Comparison of ENCODE assay signal across 8 cellular contexts in genomic region chr2:176001281-176001902, GRCh38. TPM values are rescaled to one million over a fixed set of nuclear protein-coding genes. Genes with fewer than 3 reads are reported as not detected.
DNase-seq lines count a peak whose midpoint lies in the region; ATAC-seq and TF ChIP-seq lines count a peak whose summit lies in the region.

No MANE protein-coding gene starts in this region.

- H3K9me3 Mint-ChIP-seq in Calu3 (ENCODE audit: low read depth, unreplicated experiment) (no peaks in the 10 kb centered on the region), osteocyte (ENCODE audit: unreplicated experiment) (no peaks in the 10 kb centered on the region)
- H3K9me3 Mint-ChIP-seq in activated naive CD4-positive, alpha-beta T cell treated with anti-CD3 and anti-CD28 coated beads for 36 hours = no peaks in the 10 kb centered on the region

- H2AFZ ChIP-seq in PC-3 (ENCODE audit: low read length) = peak overlapping the region; percentile 98

- peak overlapping the region; percentile 96 for H3K4me2 ChIP-seq in PC-3 (ENCODE audit: low read length)

- H3K4me1 Mint-ChIP-seq in Calu3 (ENCODE audit: low read depth, unreplicated experiment) = peaks cover 30% of the 10 kb centered on the region
- peaks cover 17% of the 10 kb centered on the region for H3K4me1 Mint-ChIP-seq in activated naive CD4-positive, alpha-beta T cell treated with anti-CD3 and anti-CD28 coated beads for 36 hours (ENCODE audit: low read depth)
- peaks cover 15% of the 10 kb centered on the region for H3K4me1 Mint-ChIP-seq in osteocyte (ENCODE audit: unreplicated experiment)

- no peaks in the 10 kb centered on the region for H3K36me3 ChIP-seq in PC-3 (ENCODE audit: low read depth, low read length)
- no peaks in the 10 kb centered on the region for H3K36me3 ChIP-seq in upper lobe of left lung

- TF ChIP-seq POLR2A in upper lobe of left lung (IDR thresholded peaks at IDR 0.05) = no peak

- H3K9ac ChIP-seq in PC-3 (ENCODE audit: low read length) = peak overlapping the region; percentile 76

- peaks cover 11% of the 10 kb centered on the region for H3K4me1 ChIP-seq in PC-3 (ENCODE audit: insufficient read depth, low read length)
- peaks cover 12 to 18% (median 15%) of the 10 kb centered on the region in 4 donors for H3K4me1 ChIP-seq in upper lobe of left lung

- WGBS in upper lobe of left lung, 2 donors = 0 to 1% methylated on average over 21 of the region's 21 CpGs

- no peaks in the 10 kb centered on the region for H3F3A ChIP-seq in PC-3 (ENCODE audit: low read length, unreplicated experiment)

- no peaks in the 10 kb centered on the region for H3K9me2 ChIP-seq in PC-3 (replicated peaks; ENCODE audit: low read length)

- CTCF ChIA-PET in Calu3 (lab: Charles Lee) = interaction anchor here (0.5 to 1.1 kb wide), 3 partner anchors 96 to 853 kb away, joined by 3 to 7 read pairs (median 4); no protein-coding TSS in a partner anchor
- CTCF ChIA-PET in PC-3 (lab: Charles Lee) = interaction anchor here (0.6 kb wide), 1 partner anchor 87 kb away, joined by 3 read pairs; no protein-coding TSS in a partner anchor
- CTCF ChIA-PET in activated naive CD4-positive, alpha-beta T cell treated with anti-CD3 and anti-CD28 coated beads for 36 hours (lab: Charles Lee) = no interaction called here

- H3K27me3 ChIP-seq in HL-60 (ENCODE audit: insufficient read depth, poor library complexity, severe bottlenecking) (no peaks in the 10 kb centered on the region), PC-3 (ENCODE audit: low read length) (no peaks in the 10 kb centered on the region), upper lobe of left lung (no peaks in the 10 kb centered on the region)

- peak; percentile 52 for ATAC-seq in GM21360 (IDR thresholded peaks at IDR 0.05; ENCODE audit: unreplicated experiment)
- ATAC-seq in PC-3 = peak; percentile 62
- ATAC-seq in upper lobe of left lung (ENCODE audit: low FRiP score in 2 of 2) = peak; percentile 73 to 74

- H3K9me3 ChIP-seq in PC-3 (ENCODE audit: low read length) (no peaks in the 10 kb centered on the region), upper lobe of left lung (no peaks in the 10 kb centered on the region)

- H3K27me3 Mint-ChIP-seq in Calu3 (ENCODE audit: unreplicated experiment) (no peaks in the 10 kb centered on the region), osteocyte (ENCODE audit: unreplicated experiment) (peaks cover 4% of the 10 kb centered on the region)
- no peaks in the 10 kb centered on the region for H3K27me3 Mint-ChIP-seq in activated naive CD4-positive, alpha-beta T cell treated with anti-CD3 and anti-CD28 coated beads for 36 hours (ENCODE audit: low read depth)

- H4K20me1 ChIP-seq in PC-3 (ENCODE audit: low read length) = no peaks in the 10 kb centered on the region

- H3K4me3 Mint-ChIP-seq in Calu3 (ENCODE audit: low read depth, unreplicated experiment) (peak overlapping the region; percentile 93), osteocyte (ENCODE audit: unreplicated experiment) (peak overlapping the region; percentile 92)
- H3K4me3 Mint-ChIP-seq in activated naive CD4-positive, alpha-beta T cell treated with anti-CD3 and anti-CD28 coated beads for 36 hours = peak overlapping the region; percentile 88

- H3K27ac ChIP-seq in HL-60 (replicated peaks) = peak overlapping the region; percentile 84
- H3K27ac ChIP-seq in PC-3 (ENCODE audit: low read length) = no peak overlapping the region
- peak overlapping the region; percentile 77 to 91 (median 84) for H3K27ac ChIP-seq in upper lobe of left lung

- H3K27ac Mint-ChIP-seq in Calu3 (ENCODE audit: unreplicated experiment) (peak overlapping the region; percentile 76), osteocyte (ENCODE audit: unreplicated experiment) (peak overlapping the region; percentile 92)
- H3K27ac Mint-ChIP-seq in activated naive CD4-positive, alpha-beta T cell treated with anti-CD3 and anti-CD28 coated beads for 36 hours = peak overlapping the region; percentile 42

- peak overlapping the region; percentile 84 for H3K4me3 ChIP-seq in HL-60 (replicated peaks; ENCODE audit: insufficient read depth, low read length)
- H3K4me3 ChIP-seq in PC-3 (ENCODE audit: low read length) = peak overlapping the region; percentile 86
- peak overlapping the region; percentile 41 to 95 (median 78) for H3K4me3 ChIP-seq in upper lobe of left lung

- no peak for TF ChIP-seq EP300 in upper lobe of left lung (IDR thresholded peaks at IDR 0.05)

- POLR2A ChIA-PET in PC-3 (lab: Charles Lee; ENCODE audit: unreplicated experiment) = interaction anchor here (0.5 kb wide), 1 partner anchor 864 kb away, joined by 3 read pairs; no protein-coding TSS in a partner anchor

- TF ChIP-seq CTCF in Calu3 (IDR thresholded peaks at IDR 0.05; ENCODE audit: unreplicated experiment) (no peak), HL-60 (IDR thresholded peaks at IDR 0.05; ENCODE audit: insufficient read depth, low read length) (no peak), PC-3 (conservative IDR thresholded peaks at IDR 0.05; ENCODE audit: low read depth, low read length) (no peak), osteocyte (IDR thresholded peaks at IDR 0.05) (no peak), upper lobe of left lung (IDR thresholded peaks at IDR 0.05) (no peak)

- intact Hi-C loops in Calu3 (cut with micrococcal nuclease; ENCODE audit: unreplicated experiment) = loop anchor here (5.0 kb wide), 2 partner anchors 34 to 96 kb away; partner anchors contain the start of gene HOXD12
- intact Hi-C loops in PC-3 (cut with micrococcal nuclease) = loop anchor here (2.0 to 5.0 kb wide), 3 partner anchors 86 to 1239 kb away; partner anchors contain the start of gene CHRNA1
- intact Hi-C loops in activated naive CD4-positive, alpha-beta T cell treated with anti-CD3 and anti-CD28 coated beads for 36 hours (cut with micrococcal nuclease) = loop anchor here (5.0 kb wide), 3 partner anchors 819 to 1319 kb away; partner anchors contain the start of genes ATP5MC3 and HNRNPA3

- peak; percentile 8 for DNase-seq in Calu3
- peak; percentile 40 to 81 for DNase-seq in HL-60 (ENCODE audit: low read depth in 1 of 2, low spot score in 1 of 2)
- peak; percentile 48 for DNase-seq in PC-3
- DNase-seq in activated naive CD4-positive, alpha-beta T cell treated with anti-CD3 and anti-CD28 coated beads for 36 hours = peak; percentile 57
- DNase-seq in glomerular visceral epithelial cell (ENCODE audit: extremely low spot score) = peak; percentile 52
- DNase-seq in osteocyte (ENCODE audit: extremely low spot score, unreplicated experiment) = no peak
- peak in 1 of 2 donors; percentile 62 for DNase-seq in upper lobe of left lung

- H3K79me2 ChIP-seq in PC-3 (ENCODE audit: low read length) = peaks cover 55% of the 10 kb centered on the region

- peaks cover 19% of the 10 kb centered on the region for H3K36me3 Mint-ChIP-seq in Calu3 (ENCODE audit: insufficient read depth, unreplicated experiment)
- no peaks in the 10 kb centered on the region for H3K36me3 Mint-ChIP-seq in activated naive CD4-positive, alpha-beta T cell treated with anti-CD3 and anti-CD28 coated beads for 36 hours (ENCODE audit: low read depth)
- H3K36me3 Mint-ChIP-seq in osteocyte (ENCODE audit: unreplicated experiment) = no peaks in the 10 kb centered on the region

- no TSS peak for BruUV-seq in Calu3 (replicated peaks; lab: Mats Ljungman, UMichigan)
- BruUV-seq in PC-3 (replicated peaks; lab: Mats Ljungman, UMichigan) = no TSS peak

RNA-seq across cellular contexts. Expression of gene LNPK, which starts 0.7 kb away (rescaled TPM):
- 24.6 and 31.1 TPM in 2 replicates for total RNA-seq in Calu3 (2022)
- 19.5 and 21.9 TPM in 2 replicates for total RNA-seq in PC-3 (2014; rRNA removed)
- 10 to 100 TPM; 22.2 to 23.9 TPM for total RNA-seq in activated naive CD4-positive, alpha-beta T cell treated with anti-CD3 and anti-CD28 coated beads for 36 hours
- 33.5 and 34.7 TPM in 2 replicates for total RNA-seq in osteocyte
- total RNA-seq in upper lobe of left lung = 10 to 100 TPM in 5 of 6 donors, 1 to 10 TPM in 1; 8.4 to 28.0 (median 18.3) TPM

Comparison
In these comparisons a context has a peak if more than half of its experiments do, and no peak if none do; other contexts are left out.
1. H3K27ac Mint-ChIP-seq: peak in every context shown above with its lines; median percentile 92 in osteocyte; 76 in Calu3; 42 in activated naive CD4-positive, alpha-beta T cell treated with anti-CD3 and anti-CD28 coated beads for 36 hours.